2 cellular contexts compared by ENCODE assay signal in genomic region chr17:59839646-59840328, GRCh38.
TF ChIP-seq lines count a peak whose summit lies in the region.

No MANE protein-coding gene starts in this region.

TF ChIP-seq in GM23338, 12 proteins besides CTCF, POLR2A, EP300 and RAD21 (continued from another document):
- TF ChIP-seq ZNF462 (CRISPR knock-in tag; IDR thresholded peaks at IDR 0.05) = no peak
- TF ChIP-seq EZH2 (IDR thresholded peaks at IDR 0.05; ENCODE audit: low read depth, unreplicated experiment) = no peak
- TF ChIP-seq STAT1 (IDR thresholded peaks at IDR 0.05; ENCODE audit: unreplicated experiment) = no peak
- TF ChIP-seq JUNB (IDR thresholded peaks at IDR 0.05; ENCODE audit: unreplicated experiment) = no peak

TF ChIP-seq in SK-N-SH treated with all-trans-retinoic acid at 6 μM for 48 hours, 23 proteins besides CTCF, POLR2A, EP300 and RAD21 (continued from another document):
- TF ChIP-seq, protein P1, sequence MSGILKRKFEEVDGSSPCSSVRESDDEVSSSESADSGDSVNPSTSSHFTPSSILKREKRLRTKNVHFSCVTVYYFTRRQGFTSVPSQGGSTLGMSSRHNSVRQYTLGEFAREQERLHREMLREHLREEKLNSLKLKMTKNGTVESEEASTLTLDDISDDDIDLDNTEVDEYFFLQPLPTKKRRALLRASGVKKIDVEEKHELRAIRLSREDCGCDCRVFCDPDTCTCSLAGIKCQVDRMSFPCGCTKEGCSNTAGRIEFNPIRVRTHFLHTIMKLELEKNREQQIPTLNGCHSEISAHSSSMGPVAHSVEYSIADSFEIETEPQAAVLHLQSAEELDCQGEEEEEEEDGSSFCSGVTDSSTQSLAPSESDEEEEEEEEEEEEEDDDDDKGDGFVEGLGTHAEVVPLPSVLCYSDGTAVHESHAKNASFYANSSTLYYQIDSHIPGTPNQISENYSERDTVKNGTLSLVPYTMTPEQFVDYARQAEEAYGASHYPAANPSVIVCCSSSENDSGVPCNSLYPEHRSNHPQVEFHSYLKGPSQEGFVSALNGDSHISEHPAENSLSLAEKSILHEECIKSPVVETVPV (CRISPR knock-in tag; IDR thresholded peaks at IDR 0.05) = peak; percentile 73; the same call in 1 of the 2 replicates
- TF ChIP-seq BACH2 (CRISPR knock-in tag; IDR thresholded peaks at IDR 0.05; ENCODE audit: borderline replicate concordance) (no peak), TOX (CRISPR knock-in tag; IDR thresholded peaks at IDR 0.05; ENCODE audit: borderline replicate concordance) (no peak), ESRRG (CRISPR knock-in tag; IDR thresholded peaks at IDR 0.05) (0 out of 2 replicates have a peak, but pooled peaks have one; percentile 6), ARNTL (CRISPR knock-in tag; IDR thresholded peaks at IDR 0.05; ENCODE audit: borderline replicate concordance, low read depth) (no peak)
- TF ChIP-seq, protein P2, sequence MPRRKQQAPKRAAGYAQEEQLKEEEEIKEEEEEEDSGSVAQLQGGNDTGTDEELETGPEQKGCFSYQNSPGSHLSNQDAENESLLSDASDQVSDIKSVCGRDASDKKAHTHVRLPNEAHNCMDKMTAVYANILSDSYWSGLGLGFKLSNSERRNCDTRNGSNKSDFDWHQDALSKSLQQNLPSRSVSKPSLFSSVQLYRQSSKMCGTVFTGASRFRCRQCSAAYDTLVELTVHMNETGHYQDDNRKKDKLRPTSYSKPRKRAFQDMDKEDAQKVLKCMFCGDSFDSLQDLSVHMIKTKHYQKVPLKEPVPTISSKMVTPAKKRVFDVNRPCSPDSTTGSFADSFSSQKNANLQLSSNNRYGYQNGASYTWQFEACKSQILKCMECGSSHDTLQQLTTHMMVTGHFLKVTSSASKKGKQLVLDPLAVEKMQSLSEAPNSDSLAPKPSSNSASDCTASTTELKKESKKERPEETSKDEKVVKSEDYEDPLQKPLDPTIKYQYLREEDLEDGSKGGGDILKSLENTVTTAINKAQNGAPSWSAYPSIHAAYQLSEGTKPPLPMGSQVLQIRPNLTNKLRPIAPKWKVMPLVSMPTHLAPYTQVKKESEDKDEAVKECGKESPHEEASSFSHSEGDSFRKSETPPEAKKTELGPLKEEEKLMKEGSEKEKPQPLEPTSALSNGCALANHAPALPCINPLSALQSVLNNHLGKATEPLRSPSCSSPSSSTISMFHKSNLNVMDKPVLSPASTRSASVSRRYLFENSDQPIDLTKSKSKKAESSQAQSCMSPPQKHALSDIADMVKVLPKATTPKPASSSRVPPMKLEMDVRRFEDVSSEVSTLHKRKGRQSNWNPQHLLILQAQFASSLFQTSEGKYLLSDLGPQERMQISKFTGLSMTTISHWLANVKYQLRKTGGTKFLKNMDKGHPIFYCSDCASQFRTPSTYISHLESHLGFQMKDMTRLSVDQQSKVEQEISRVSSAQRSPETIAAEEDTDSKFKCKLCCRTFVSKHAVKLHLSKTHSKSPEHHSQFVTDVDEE (CRISPR knock-in tag; IDR thresholded peaks at IDR 0.05) = no peak
